7 cellular contexts compared by ENCODE assay signal in the genomic region with DNA sequence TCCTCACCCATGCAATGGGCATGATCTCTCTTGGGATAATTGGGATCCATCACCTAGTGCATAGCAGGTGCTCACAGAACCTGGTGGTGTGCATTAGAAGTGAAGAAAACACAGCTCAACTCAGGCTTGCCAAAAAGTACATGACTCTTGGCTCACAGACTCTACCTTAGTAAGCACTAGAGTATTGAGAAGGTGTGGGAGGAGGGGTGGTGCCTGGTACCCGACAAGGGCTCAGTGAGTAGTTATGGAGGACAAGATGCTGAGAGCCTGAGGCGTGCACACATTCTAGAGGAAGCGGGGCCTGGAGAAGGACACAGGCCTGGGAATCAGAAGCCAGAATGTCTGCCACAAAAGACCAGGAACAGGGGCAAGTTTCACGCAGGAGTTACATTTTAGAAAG.
"Had no signal": no experiment of that assay in that cellular context is flagged by ENCODE, and none has a peak within 500 bp of the region (broad histone marks: within the 10 kb centered on the region; RNA-seq: fewer than 3 reads in every experiment).

No MANE protein-coding gene starts in this region.

- H3K9ac ChIP-seq: GM23248 had no signal

- H3K27ac ChIP-seq: GM23248 had no signal

- H3K36me3 ChIP-seq: HAP-1 had no signal

- H3K9me3 ChIP-seq: HAP-1 had no signal

- H2AFZ ChIP-seq: GM23248 had no signal

- DNase-seq: GM23248, GOT3, H7, HFFc6, IMR-90 had no signal

- H3K4me1 ChIP-seq: HAP-1 had no signal

- H3K4me3 ChIP-seq: GM23248, HAP-1, K562 had no signal
